In the genomic region with DNA sequence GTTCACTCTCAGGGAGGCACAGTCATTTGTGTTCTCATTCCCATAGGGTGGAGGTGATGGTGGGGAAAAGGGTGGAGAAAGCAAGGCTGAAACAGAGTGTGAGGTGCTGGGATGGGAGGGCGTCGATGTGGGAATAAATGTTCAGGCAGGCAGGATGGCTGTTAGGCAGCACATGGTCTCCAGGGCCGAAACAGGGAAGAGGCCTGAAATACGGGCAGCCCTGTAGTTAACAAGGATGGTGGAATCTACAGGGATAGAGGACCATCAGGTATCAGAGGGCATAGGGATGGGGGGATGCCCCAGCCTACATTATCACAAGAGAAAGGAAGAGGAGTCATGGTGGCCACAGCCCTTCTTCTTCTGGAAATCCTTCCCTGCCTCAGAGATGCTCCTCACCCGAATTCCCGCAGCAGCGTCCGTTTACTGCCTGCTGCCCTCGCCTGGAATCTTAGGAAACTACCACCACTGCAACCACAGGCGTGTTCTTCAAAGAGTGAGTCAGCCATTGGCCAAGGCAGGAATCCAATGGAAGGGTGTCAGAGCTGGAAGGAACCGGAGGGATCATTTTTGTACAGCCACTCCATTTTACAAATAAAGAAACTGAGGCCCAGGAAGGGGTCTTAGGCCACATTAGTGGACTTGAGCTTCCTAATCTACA, we compare ENCODE assay signal across 8 cellular contexts. TPM values are rescaled to one million over a fixed set of nuclear protein-coding genes. Genes with fewer than 3 reads are reported as not detected.
DNase-seq lines count a peak whose midpoint lies in the region; ATAC-seq, FAIRE-seq and TF ChIP-seq lines count a peak whose summit lies in the region.

No MANE protein-coding gene starts in this region.

- TF ChIP-seq CTCF in H1 (IDR thresholded peaks at IDR 0.05; ENCODE audit: control extremely low read depth in 1 of 3, insufficient read depth in 1 of 3, low read depth in 1 of 3, low read length in 3 of 3), result peak; percentile 69 to 80 (median 80)

- H3K27ac ChIP-seq in H1 (ENCODE audit: low read depth, low read length) (no peak overlapping the region), mesenchymal stem cell (ENCODE audit: low read length, poor library complexity, severe bottlenecking) (no peak overlapping the region)

- no peak overlapping the region for H3K18ac ChIP-seq in H1 (ENCODE audit: extremely low read depth, low read length)
- H3K18ac ChIP-seq in mesenchymal stem cell (ENCODE audit: low read depth in 1 of 2, low read length in 2 of 2), result no peak overlapping the region

- peak overlapping the region; percentile 41; the same call in 1 of the 2 replicates for H2AK5ac ChIP-seq in H1 (ENCODE audit: low read depth, low read length)
- no peak overlapping the region for H2AK5ac ChIP-seq in mesenchymal stem cell (ENCODE audit: low read length, severe bottlenecking)

- H3K79me2 ChIP-seq in H1 (ENCODE audit: control insufficient read depth in 1 of 2, insufficient read depth in 2 of 2, low read length in 2 of 2), result no peaks in the 10 kb centered on the region

- no peaks in the 10 kb centered on the region for H4K20me1 ChIP-seq in H1 (replicated peaks in 1 of 2; ENCODE audit: control insufficient read depth in 1 of 2, insufficient read depth in 2 of 2, low read length in 2 of 2)

- no peak overlapping the region for H2BK15ac ChIP-seq in H1 (ENCODE audit: low read length)
- no peak overlapping the region for H2BK15ac ChIP-seq in mesenchymal stem cell (ENCODE audit: low read depth, poor library complexity, severe bottlenecking)

- POLR2A ChIA-PET in H1 (lab: Charles Lee; ENCODE audit: partially characterized antibody), result no interaction called here

- no peak overlapping the region for H4K5ac ChIP-seq in H1 (ENCODE audit: insufficient read length, low read depth, low read length)

- H4K91ac ChIP-seq in H1 (replicated peaks; ENCODE audit: insufficient read length, low read length), result no peak overlapping the region
- H4K91ac ChIP-seq in mesenchymal stem cell (ENCODE audit: low read length), result no peak overlapping the region

- H3K4me3 ChIP-seq in H1 (ENCODE audit: extremely low read depth in 1 of 4, insufficient read depth in 2 of 4, low read depth in 3 of 4, low read length in 4 of 4) (no peak overlapping the region), mesenchymal stem cell (ENCODE audit: insufficient read depth in 1 of 2, low read depth in 1 of 2, low read length in 2 of 2) (no peak overlapping the region)

- H3K14ac ChIP-seq in H1 (ENCODE audit: insufficient read length) (no peak overlapping the region), mesenchymal stem cell (ENCODE audit: low read length in 2 of 2) (no peak overlapping the region)

- H3K79me1 ChIP-seq in H1 (ENCODE audit: low read depth, low read length) (no peaks in the 10 kb centered on the region), mesenchymal stem cell (replicated peaks; ENCODE audit: low read length, poor library complexity, severe bottlenecking) (no peaks in the 10 kb centered on the region)

- DNase-seq in EH (ENCODE audit: low read depth) (peak; percentile 86), NCI-H526 treated with DMSO at 0.1 percent for 48 hours (lab: John Stamatoyannopoulos, UW) (peak; percentile 27), H1 (ENCODE audit: low read depth in 1 of 2, low spot score in 2 of 2) (peak; percentile 23 to 71), mesenchymal stem cell (peak; percentile 80), NCI-H1105 (lab: John Stamatoyannopoulos, UW) (no peak), NOMO-1 treated with dmso at 0.1 percent for 144 hours (lab: John Stamatoyannopoulos, UW; ENCODE audit: unreplicated experiment) (no peak), NCI-H1694 treated with DMSO at 0.1 percent for 48 hours (lab: John Stamatoyannopoulos, UW) (no peak)

- no peak overlapping the region; the same call in 1 of the 2 replicates for H4K8ac ChIP-seq in H1 (ENCODE audit: extremely low read depth, insufficient read depth, low read length)
- no peak overlapping the region for H4K8ac ChIP-seq in mesenchymal stem cell (ENCODE audit: low read length)

- H3K27me3 ChIP-seq in H1 (replicated peaks in 1 of 4; ENCODE audit: control insufficient read depth in 3 of 4, extremely low read depth in 1 of 4, insufficient read depth in 3 of 4, low read length in 3 of 4) (peaks cover 0 to 8% (median 0%) of the 10 kb centered on the region in 4 experiments; a peak in 3 of 7 replicates), mesenchymal stem cell (ENCODE audit: control insufficient read depth in 1 of 2, insufficient read depth in 1 of 2, low read length in 2 of 2) (peaks cover 37 to 57% of the 10 kb centered on the region in 2 experiments)

- 0 out of 2 replicates have a peak overlapping the region, but pooled peaks have one; percentile 13 for H2BK20ac ChIP-seq in H1 (ENCODE audit: low read length)

- H3K36me3 ChIP-seq in H1 (ENCODE audit: control insufficient read depth in 2 of 4, insufficient read depth in 4 of 4, low read length in 3 of 4) (no peaks in the 10 kb centered on the region), mesenchymal stem cell (ENCODE audit: control insufficient read depth in 1 of 2, insufficient read depth in 2 of 2, low read depth in 1 of 2, low read length in 2 of 2) (no peaks in the 10 kb centered on the region)

- H2BK120ac ChIP-seq in H1 (replicated peaks; ENCODE audit: low read depth, low read length) (no peak overlapping the region), mesenchymal stem cell (ENCODE audit: low read depth, low read length) (no peak overlapping the region)

- H3K23ac ChIP-seq in H1 (ENCODE audit: insufficient read length), result no peak overlapping the region
- H3K23ac ChIP-seq in mesenchymal stem cell (ENCODE audit: low read length in 2 of 2), result no peak overlapping the region

- H3K9ac ChIP-seq in H1 (replicated peaks in 1 of 4; ENCODE audit: extremely low read depth in 1 of 4, low read depth in 3 of 4, low read length in 3 of 4) (no peak overlapping the region), mesenchymal stem cell (ENCODE audit: low read length) (no peak overlapping the region)

- no peak overlapping the region for H3K4ac ChIP-seq in H1 (replicated peaks; ENCODE audit: insufficient read length, low read depth, low read length)
- no peak overlapping the region for H3K4ac ChIP-seq in mesenchymal stem cell (ENCODE audit: low read depth in 1 of 2, low read length in 2 of 2)

- ATAC-seq in GM21737 (IDR thresholded peaks at IDR 0.05; ENCODE audit: unreplicated experiment), result no peak

- FAIRE-seq in H1 (lab: Jason Lieb, UNC), result peak; percentile 73

- H2BK5ac ChIP-seq in H1 (ENCODE audit: low read depth, low read length) (no peak overlapping the region), mesenchymal stem cell (ENCODE audit: low read depth, low read length, poor library complexity, severe bottlenecking) (no peak overlapping the region)

- no peak for TF ChIP-seq EP300 in H1 (IDR thresholded peaks at IDR 0.05; ENCODE audit: borderline replicate concordance in 1 of 2, low read depth in 2 of 2, low read length in 2 of 2)

- H3K9me3 ChIP-seq in H1 (ENCODE audit: insufficient read depth in 2 of 2, low read depth in 1 of 2, low read length in 1 of 2) (no peaks in the 10 kb centered on the region), mesenchymal stem cell (ENCODE audit: control insufficient read depth, low read length) (no peaks in the 10 kb centered on the region)

- WGBS in H1 (ENCODE audit: extremely low coverage in 1 of 2, insufficient coverage in 1 of 2, insufficient read length in 1 of 2, insufficient replicate concordance in 2 of 2, low coverage in 1 of 2, low lambda C conversion rate in 2 of 2, missing lambda C conversion rate in 1 of 2), 2 experiments, result 37% methylated on average over 11 of the region's 11 CpGs; no CpG with 5 or more reads in 1 of the 2 experiments
- 27% methylated on average over 10 of the region's 11 CpGs for WGBS in mesenchymal stem cell

- no peak overlapping the region; the same call in 1 of the 2 replicates for H2BK12ac ChIP-seq in H1 (ENCODE audit: low read depth, low read length)
- H2BK12ac ChIP-seq in mesenchymal stem cell (ENCODE audit: low read length in 2 of 2), result no peak overlapping the region

- H3K56ac ChIP-seq in H1 (replicated peaks; ENCODE audit: insufficient read length, low read depth, low read length), result no peak overlapping the region

- H3K4me2 ChIP-seq in H1 (ENCODE audit: insufficient read depth in 1 of 2, low read depth in 2 of 2, low read length in 2 of 2) (no peak overlapping the region), mesenchymal stem cell (ENCODE audit: low read length, poor library complexity, severe bottlenecking) (no peak overlapping the region)

- CTCF ChIA-PET in H1 (lab: Charles Lee; ENCODE audit: partially characterized antibody), result interaction anchor here (0.7 to 8.5 kb wide), 18 partner anchors 9 to 252 kb away, joined by 3 to 111 read pairs (median 3); no protein-coding TSS in a partner anchor

- H3K4me1 ChIP-seq in H1 (replicated peaks in 1 of 4; ENCODE audit: control insufficient read depth in 3 of 4, insufficient read depth in 4 of 4, low read length in 3 of 4) (no peaks in the 10 kb centered on the region; a peak in 1 of 7 replicates), mesenchymal stem cell (ENCODE audit: control insufficient read depth, insufficient read depth, low read depth, low read length) (no peaks in the 10 kb centered on the region)

- TF ChIP-seq POLR2A in H1 (IDR thresholded peaks at IDR 0.05; ENCODE audit: control extremely low read depth in 1 of 2, low read depth in 2 of 2, low read length in 2 of 2), result no peak

- H3K23me2 ChIP-seq in H1 (ENCODE audit: low read depth, low read length), result no peaks in the 10 kb centered on the region

- H2AFZ ChIP-seq in H1 (ENCODE audit: low read length) (peak overlapping the region; percentile 79), mesenchymal stem cell (ENCODE audit: low read depth, low read length) (no peak overlapping the region)

- peak; percentile 85 to 87 for TF ChIP-seq RAD21 in H1 (IDR thresholded peaks at IDR 0.05 in 1 of 2, conservative IDR thresholded peaks at IDR 0.05 in 1 of 2; ENCODE audit: low read depth in 2 of 2, low read length in 2 of 2)

TF ChIP-seq in H1, 55 proteins besides CTCF, POLR2A, EP300 and RAD21 (continues in another document):
- TF ChIP-seq TBP (IDR thresholded peaks at IDR 0.05; ENCODE audit: low read depth, low read length) (no peak), RBBP5 (IDR thresholded peaks at IDR 0.05; ENCODE audit: borderline replicate concordance, low read depth, low read length) (no peak), GTF2F1 (IDR thresholded peaks at IDR 0.05; ENCODE audit: borderline replicate concordance, low read depth, low read length) (no peak), JUND (IDR thresholded peaks at IDR 0.05; ENCODE audit: low read length) (peak; percentile 69; the same call in 1 of the 2 replicates)

RNA-seq across cellular contexts. Expression of a gene that starts 49.7 kb away (rescaled TPM):
- total RNA-seq in H1 (2021; fragmentation: NEBNext Ultra II Directional; extraction: Animal tissue kit (Norgen Biotek cat#: 25700)), result 13.6 and 15.6 TPM in 2 replicates
- 35.7 and 40.1 TPM in 2 replicates for polyA plus RNA-seq in H1 (2011; rRNA removed)
- 22.8 TPM for polyA plus RNA-seq in H1 (2011; cell fraction: cytosol; rRNA removed)
- polyA plus RNA-seq in H1 (2011; cell fraction: nucleus; rRNA removed), result 26.6 TPM
- polyA plus RNA-seq in H1 (2012, experiment 1 of 2), result 10.8 to 18.8 TPM (median 17.0 TPM) in 4 replicates
- 17.7 TPM for polyA plus RNA-seq in H1 (2012, experiment 2 of 2)
- 17.7 TPM for polyA plus RNA-seq in H1 (2013, experiment 1 of 2)
- polyA plus RNA-seq in H1 (2013, experiment 2 of 2), result 19.1 TPM
- polyA minus RNA-seq in H1 (2011; rRNA and poly(A)+ RNA removed), result 17.0 and 17.2 TPM in 2 replicates
- 9.2 TPM for polyA minus RNA-seq in H1 (2011; cell fraction: cytosol; rRNA and poly(A)+ RNA removed)
- 8.1 TPM for polyA minus RNA-seq in H1 (2011; cell fraction: nucleus; rRNA and poly(A)+ RNA removed)
- polyA plus RNA-seq in mesenchymal stem cell (2013, experiment 1 of 2), result 7.2 TPM
- polyA plus RNA-seq in mesenchymal stem cell (2013, experiment 2 of 2), result 7.2 TPM

Comparison
In these comparisons a context has a peak if more than half of its experiments do, and no peak if none do; other contexts are left out.
1. DNase-seq: peak in EH (single experiment), NCI-H526 treated with DMSO at 0.1 percent for 48 hours (single experiment), H1 (2 of 2) and mesenchymal stem cell (single experiment); none in NCI-H1105 (single experiment), NOMO-1 treated with dmso at 0.1 percent for 144 hours (single experiment) and NCI-H1694 treated with DMSO at 0.1 percent for 48 hours (single experiment).